In genomic region chr17:2602597-2603017, GRCh38 we compare ENCODE assay signal across 12 cellular contexts. TPM values are rescaled to one million over a fixed set of nuclear protein-coding genes. Genes with fewer than 3 reads are reported as not detected.
DNase-seq lines count a peak whose midpoint lies in the region; ATAC-seq and TF ChIP-seq lines count a peak whose summit lies in the region.
"Had no signal": no experiment of that assay in that cellular context is flagged by ENCODE, and none has a peak within 500 bp of the region (broad histone marks: within the 10 kb centered on the region; RNA-seq: fewer than 3 reads in every experiment).

No MANE protein-coding gene starts in this region.

- POLR2A ChIA-PET in activated CD4-positive, alpha-beta T cell treated with anti-CD3 and anti-CD28 coated beads for 36 hours (lab: Charles Lee) = interaction anchor here (0.6 kb wide), 1 partner anchor 32 kb away, joined by 4 read pairs; no protein-coding TSS in a partner anchor

- ATAC-seq in activated CD4-positive, alpha-beta T cell treated with anti-CD3 and anti-CD28 coated beads for 36 hours = peak; percentile 87
- no peak for ATAC-seq in effector memory CD8-positive, alpha-beta T cell (replicated peaks)
- ATAC-seq in psoas muscle = no peak
- no peak for ATAC-seq in HG02884 (IDR thresholded peaks at IDR 0.05; ENCODE audit: unreplicated experiment)

- H3K4me3 Mint-ChIP-seq in activated CD4-positive, alpha-beta T cell treated with anti-CD3 and anti-CD28 coated beads for 36 hours = no peak overlapping the region
- peak overlapping the region in 1 of 2 donors; percentile 29 for H3K4me3 Mint-ChIP-seq in effector memory CD8-positive, alpha-beta T cell
- H3K4me3 Mint-ChIP-seq in H9 = no peak overlapping the region

- H3K9me3 ChIP-seq in psoas muscle = no peaks in the 10 kb centered on the region
- no peaks in the 10 kb centered on the region for H3K9me3 ChIP-seq in H9 (ENCODE audit: control insufficient read depth, low read depth, low read length)
- H3K9me3 ChIP-seq: neutrophil had no signal

- H3K27me3 Mint-ChIP-seq in activated CD4-positive, alpha-beta T cell treated with anti-CD3 and anti-CD28 coated beads for 36 hours = no peaks in the 10 kb centered on the region
- H3K27me3 Mint-ChIP-seq in effector memory CD8-positive, alpha-beta T cell = no peaks in the 10 kb centered on the region
- no peaks in the 10 kb centered on the region for H3K27me3 Mint-ChIP-seq in H9 (ENCODE audit: low read depth)

- peak; percentile 45 for DNase-seq in activated CD4-positive, alpha-beta T cell treated with anti-CD3 and anti-CD28 coated beads for 36 hours
- no peak for DNase-seq in activated CD4-positive, alpha-beta T cell treated with anti-CD3 and anti-CD28 coated beads for 4 hours
- DNase-seq in NCI-H345 treated with DMSO at 0.1 percent for 48 hours (lab: John Stamatoyannopoulos, UW; ENCODE audit: unreplicated experiment) = peak; percentile 12
- DNase-seq in effector memory CD8-positive, alpha-beta T cell = no peak
- DNase-seq in psoas muscle = no peak
- DNase-seq in cerebellar nuclear complex (lab: John Stamatoyannopoulos, UW) = no peak
- no peak for DNase-seq in H9
- DNase-seq: MM.1S had no signal

- H4K8ac ChIP-seq in H9 (replicated peaks; ENCODE audit: insufficient read length, low read depth, low read length) = no peak overlapping the region

- 52 to 67% (median 55%) methylated on average over 6 of the region's 6 CpGs for WGBS in psoas muscle, 3 donors
- WGBS in H9 (ENCODE audit: extremely low coverage, insufficient read length, low lambda C conversion rate) = 100% methylated on average over 3 of the region's 6 CpGs

- TF ChIP-seq CTCF in psoas muscle (IDR thresholded peaks at IDR 0.05) (no peak), H9 (conservative IDR thresholded peaks at IDR 0.05) (no peak)

- no peak overlapping the region for H3K14ac ChIP-seq in H9 (ENCODE audit: insufficient read depth, low read length)

- no peak overlapping the region for H2BK15ac ChIP-seq in H9 (ENCODE audit: low read depth, low read length)

- peak overlapping the region; percentile 55 for H3K27ac Mint-ChIP-seq in activated CD4-positive, alpha-beta T cell treated with anti-CD3 and anti-CD28 coated beads for 36 hours
- peak overlapping the region; percentile 2 to 3 for H3K27ac Mint-ChIP-seq in effector memory CD8-positive, alpha-beta T cell
- peak overlapping the region in 1 of 3 experiments; percentile 56; a peak in 3 of 7 replicates for H3K27ac Mint-ChIP-seq in H9

- H3K23ac ChIP-seq in H9 (ENCODE audit: insufficient read length, low read depth, low read length) = no peak overlapping the region

- no peak overlapping the region for H2AFZ ChIP-seq in H9 (ENCODE audit: low read length)

- peak overlapping the region; percentile 53 for H3K27ac ChIP-seq in psoas muscle
- H3K27ac ChIP-seq in H9 (ENCODE audit: insufficient read length, low read depth, low read length) = no peak overlapping the region
- H3K27ac ChIP-seq: epithelial cell of prostate, neutrophil, VCaP had no signal

- intact Hi-C loops in activated CD4-positive, alpha-beta T cell treated with anti-CD3 and anti-CD28 coated beads for 36 hours (cut with DNase I, micrococcal nuclease) = no loop called here
- intact Hi-C loops in psoas muscle (cut with DNase I) = loop anchor here in 1 of 2 donors (10.0 kb wide), 1 partner anchor 52 kb away; no protein-coding TSS in a partner anchor

- no peak overlapping the region for H4K91ac ChIP-seq in H9 (ENCODE audit: insufficient read length, low read depth, low read length)

- no peak overlapping the region for H2BK120ac ChIP-seq in H9 (ENCODE audit: low read depth, low read length, poor library complexity, severe bottlenecking)

- no peak overlapping the region for H3K56ac ChIP-seq in H9 (ENCODE audit: insufficient read length, low read depth, low read length)

- no peaks in the 10 kb centered on the region for H3K9me3 Mint-ChIP-seq in activated CD4-positive, alpha-beta T cell treated with anti-CD3 and anti-CD28 coated beads for 36 hours (ENCODE audit: low read depth)
- H3K9me3 Mint-ChIP-seq in effector memory CD8-positive, alpha-beta T cell = no peaks in the 10 kb centered on the region
- H3K9me3 Mint-ChIP-seq in H9 = no peaks in the 10 kb centered on the region

- no peak overlapping the region for H4K5ac ChIP-seq in H9 (ENCODE audit: insufficient read length, low read depth, low read length)

- H4K20me1 ChIP-seq in H9 (ENCODE audit: control insufficient read depth, insufficient read depth, insufficient read length) = no peaks in the 10 kb centered on the region

- H2AK5ac ChIP-seq in H9 (ENCODE audit: insufficient read length, low read length) = no peak overlapping the region

- H3K4me1 ChIP-seq in psoas muscle (peaks cover 55% of the 10 kb centered on the region), H9 (ENCODE audit: insufficient read depth, low read length) (no peaks in the 10 kb centered on the region)

- H3K23me2 ChIP-seq in H9 (ENCODE audit: insufficient read length, low read depth, low read length, poor library complexity, severe bottlenecking) = no peaks in the 10 kb centered on the region

- peaks cover 74% of the 10 kb centered on the region; the same call in 1 of the 2 replicates for H3K79me2 ChIP-seq in H9 (ENCODE audit: insufficient read depth, low read length)

- no peak overlapping the region for H3T11ph ChIP-seq in H9 (ENCODE audit: low read length)

- no peak overlapping the region for H3K18ac ChIP-seq in H9 (ENCODE audit: insufficient read length, low read depth, low read length)

- no peak overlapping the region for H2BK12ac ChIP-seq in H9 (ENCODE audit: insufficient read length, low read depth, low read length)

- CTCF ChIA-PET in activated CD4-positive, alpha-beta T cell treated with anti-CD3 and anti-CD28 coated beads for 36 hours (lab: Charles Lee) = interaction anchor here (2.3 kb wide), 1 partner anchor 9 kb away, joined by 6 read pairs; the partner anchor contains the start of gene PAFAH1B1

- peaks cover 18% of the 10 kb centered on the region for H3K36me3 Mint-ChIP-seq in activated CD4-positive, alpha-beta T cell treated with anti-CD3 and anti-CD28 coated beads for 36 hours (ENCODE audit: low read depth)
- peaks cover 21% of the 10 kb centered on the region for H3K36me3 Mint-ChIP-seq in effector memory CD8-positive, alpha-beta T cell (ENCODE audit: insufficient read depth)
- H3K36me3 Mint-ChIP-seq in H9 (ENCODE audit: insufficient read depth in 1 of 3, low read depth in 3 of 3) = peaks cover 0 to 2% (median 2%) of the 10 kb centered on the region in 3 experiments; a peak in 4 of 7 replicates

- H3K4me2 ChIP-seq in H9 (ENCODE audit: insufficient read depth, insufficient read length, low read length) = no peak overlapping the region

- no peaks in the 10 kb centered on the region for H3K36me3 ChIP-seq in psoas muscle (ENCODE audit: insufficient read depth in 1 of 2, low read depth in 1 of 2)

- no peak overlapping the region for H2BK20ac ChIP-seq in H9 (ENCODE audit: low read depth, low read length, poor library complexity, severe bottlenecking)

- no peak overlapping the region for H3K4ac ChIP-seq in H9 (ENCODE audit: low read depth, low read length)

- H2BK5ac ChIP-seq in H9 (ENCODE audit: insufficient read length, low read length) = no peak overlapping the region

- peaks cover 4% of the 10 kb centered on the region for H3K79me1 ChIP-seq in H9 (ENCODE audit: insufficient read depth, low read depth, low read length, poor library complexity, severe bottlenecking)

- H3K4me1 Mint-ChIP-seq in activated CD4-positive, alpha-beta T cell treated with anti-CD3 and anti-CD28 coated beads for 36 hours = peaks cover 60% of the 10 kb centered on the region
- H3K4me1 Mint-ChIP-seq in effector memory CD8-positive, alpha-beta T cell (ENCODE audit: low read depth in 2 of 2) = peaks cover 42 to 66% of the 10 kb centered on the region in 2 donors
- peaks cover 26 to 35% of the 10 kb centered on the region in 2 experiments for H3K4me1 Mint-ChIP-seq in H9

- no peaks in the 10 kb centered on the region for H3K27me3 ChIP-seq in psoas muscle (ENCODE audit: insufficient read depth in 3 of 3, low read length in 2 of 3)
- no peaks in the 10 kb centered on the region for H3K27me3 ChIP-seq in H9 (ENCODE audit: insufficient read depth, low read length)
- H3K27me3 ChIP-seq: neutrophil had no signal

- no peak overlapping the region for H3K9ac ChIP-seq in H9 (ENCODE audit: extremely low read depth, insufficient read length, low read length)

- no peak overlapping the region for H3K4me3 ChIP-seq in psoas muscle

RNA-seq across cellular contexts. Expression of gene PAFAH1B1, which starts 9.2 kb away (rescaled TPM):
- total RNA-seq in activated CD4-positive, alpha-beta T cell treated with anti-CD3 and anti-CD28 coated beads for 36 hours = 100 to 1,000 TPM; 163 to 167 TPM
- total RNA-seq in psoas muscle = 100 to 1,000 TPM; 118 to 168 (median 147) TPM
- polyA plus RNA-seq in psoas muscle = 100 to 1,000 TPM in 1 of 3 donors, 10 to 100 TPM in 2; 43.8 to 157 (median 53.8) TPM
- 130 and 134 TPM in 2 replicates for total RNA-seq in H9 (2021)

Comparison
In these comparisons a context has a peak if more than half of its experiments do, and no peak if none do; other contexts are left out.
1. DNase-seq: peak in activated CD4-positive, alpha-beta T cell treated with anti-CD3 and anti-CD28 coated beads for 36 hours (single experiment) and NCI-H345 treated with DMSO at 0.1 percent for 48 hours (single experiment); none in activated CD4-positive, alpha-beta T cell treated with anti-CD3 and anti-CD28 coated beads for 4 hours (0 of 2), effector memory CD8-positive, alpha-beta T cell (0 of 3), psoas muscle (0 of 2), cerebellar nuclear complex (0 of 2) and H9 (single experiment).